In genomic region chr12:25251749-25252148, GRCh38 we compare ENCODE assay signal across 8 cellular contexts.
DNase-seq lines count a peak whose midpoint lies in the region; ATAC-seq lines count a peak whose summit lies in the region.

No MANE protein-coding gene starts in this region.

- H3K4me3 ChIP-seq in subcutaneous abdominal adipose tissue (ENCODE audit: low read depth in 1 of 5, low read length in 5 of 5) = peak overlapping the region; percentile 74 to 86 (median 83)

- peaks cover 19% of the 10 kb centered on the region for H3K36me3 Mint-ChIP-seq in T-helper 2 cell treated with Interferon-gamma antibody and Interleukin-4, amounts not matched to agents 5 μg/mL and 100 μg/mL, for 36 hours (ENCODE audit: low read depth)
- peaks cover 7% of the 10 kb centered on the region for H3K36me3 Mint-ChIP-seq in activated naive CD8-positive, alpha-beta T cell treated with anti-CD3 and anti-CD28 coated beads, Interleukin-2, amount 50 U/mL, for 24 hours (ENCODE audit: low read depth)

- no peak for ATAC-seq in activated naive CD8-positive, alpha-beta T cell treated with anti-CD3 and anti-CD28 coated beads, Interleukin-2, amount 50 U/mL, for 24 hours

- peaks cover 3 to 26% (median 13%) of the 10 kb centered on the region in 5 donors for H3K4me1 ChIP-seq in subcutaneous abdominal adipose tissue (ENCODE audit: control insufficient read depth in 5 of 5, insufficient read depth in 5 of 5, low read length in 5 of 5)

- DNase-seq in T-helper 2 cell treated with Interferon-gamma antibody and Interleukin-4, amounts not matched to agents 5 μg/mL and 100 μg/mL, for 36 hours (ENCODE audit: low spot score) = no peak
- DNase-seq in T-helper 2 cell (no peak), NCI-H2196 treated with DMSO at 0.1 percent for 48 hours (lab: John Stamatoyannopoulos, UW; ENCODE audit: unreplicated experiment) (no peak), islet precursor cell (no peak), activated gamma-delta T cell treated with Interleukin-2 at 50 U/mL for 16 hours (no peak)
- DNase-seq in activated naive CD8-positive, alpha-beta T cell treated with anti-CD3 and anti-CD28 coated beads, Interleukin-2, amount 50 U/mL, for 24 hours = no peak

- no peaks in the 10 kb centered on the region for H3K27me3 ChIP-seq in layer of hippocampus (ENCODE audit: control insufficient read depth, insufficient read depth, low read length)
- no peaks in the 10 kb centered on the region for H3K27me3 ChIP-seq in subcutaneous abdominal adipose tissue (ENCODE audit: control insufficient read depth in 5 of 5, insufficient read depth in 4 of 5, low read length in 5 of 5)

- peak overlapping the region; percentile 26 for H3K27ac Mint-ChIP-seq in T-helper 2 cell treated with Interferon-gamma antibody and Interleukin-4, amounts not matched to agents 5 μg/mL and 100 μg/mL, for 36 hours
- H3K27ac Mint-ChIP-seq in activated naive CD8-positive, alpha-beta T cell treated with anti-CD3 and anti-CD28 coated beads, Interleukin-2, amount 50 U/mL, for 24 hours = peak overlapping the region; percentile 39

- H3K9ac ChIP-seq in subcutaneous abdominal adipose tissue (ENCODE audit: low read length in 5 of 5) = peak overlapping the region in 4 of 5 donors; percentile 55 to 77 (median 70)

- peak overlapping the region; percentile 64 for H3K4me3 Mint-ChIP-seq in T-helper 2 cell treated with Interferon-gamma antibody and Interleukin-4, amounts not matched to agents 5 μg/mL and 100 μg/mL, for 36 hours
- peak overlapping the region; percentile 93 for H3K4me3 Mint-ChIP-seq in activated naive CD8-positive, alpha-beta T cell treated with anti-CD3 and anti-CD28 coated beads, Interleukin-2, amount 50 U/mL, for 24 hours

- H3K36me3 ChIP-seq in subcutaneous abdominal adipose tissue (ENCODE audit: control insufficient read depth in 5 of 5, insufficient read depth in 5 of 5, low read length in 5 of 5) = no peaks in the 10 kb centered on the region

- peaks cover 5% of the 10 kb centered on the region for H3K9me3 Mint-ChIP-seq in T-helper 2 cell treated with Interferon-gamma antibody and Interleukin-4, amounts not matched to agents 5 μg/mL and 100 μg/mL, for 36 hours
- no peaks in the 10 kb centered on the region for H3K9me3 Mint-ChIP-seq in activated naive CD8-positive, alpha-beta T cell treated with anti-CD3 and anti-CD28 coated beads, Interleukin-2, amount 50 U/mL, for 24 hours

- H3K27me3 Mint-ChIP-seq in T-helper 2 cell treated with Interferon-gamma antibody and Interleukin-4, amounts not matched to agents 5 μg/mL and 100 μg/mL, for 36 hours (ENCODE audit: low read depth) = peaks cover 26% of the 10 kb centered on the region
- no peaks in the 10 kb centered on the region for H3K27me3 Mint-ChIP-seq in activated naive CD8-positive, alpha-beta T cell treated with anti-CD3 and anti-CD28 coated beads, Interleukin-2, amount 50 U/mL, for 24 hours

- H3K27ac ChIP-seq in layer of hippocampus (ENCODE audit: low read depth, low read length) (peak overlapping the region; percentile 85), subcutaneous abdominal adipose tissue (ENCODE audit: low read depth, low read length) (peak overlapping the region; percentile 55)

- peaks cover 37% of the 10 kb centered on the region for H3K4me1 Mint-ChIP-seq in T-helper 2 cell treated with Interferon-gamma antibody and Interleukin-4, amounts not matched to agents 5 μg/mL and 100 μg/mL, for 36 hours (ENCODE audit: low read depth)
- peaks cover 45% of the 10 kb centered on the region for H3K4me1 Mint-ChIP-seq in activated naive CD8-positive, alpha-beta T cell treated with anti-CD3 and anti-CD28 coated beads, Interleukin-2, amount 50 U/mL, for 24 hours

- H3K9me3 ChIP-seq in subcutaneous abdominal adipose tissue (ENCODE audit: control insufficient read depth in 5 of 5, low read length in 5 of 5) = no peaks in the 10 kb centered on the region
